Comparison of ENCODE assay signal across 2 cellular contexts in the genomic region with DNA sequence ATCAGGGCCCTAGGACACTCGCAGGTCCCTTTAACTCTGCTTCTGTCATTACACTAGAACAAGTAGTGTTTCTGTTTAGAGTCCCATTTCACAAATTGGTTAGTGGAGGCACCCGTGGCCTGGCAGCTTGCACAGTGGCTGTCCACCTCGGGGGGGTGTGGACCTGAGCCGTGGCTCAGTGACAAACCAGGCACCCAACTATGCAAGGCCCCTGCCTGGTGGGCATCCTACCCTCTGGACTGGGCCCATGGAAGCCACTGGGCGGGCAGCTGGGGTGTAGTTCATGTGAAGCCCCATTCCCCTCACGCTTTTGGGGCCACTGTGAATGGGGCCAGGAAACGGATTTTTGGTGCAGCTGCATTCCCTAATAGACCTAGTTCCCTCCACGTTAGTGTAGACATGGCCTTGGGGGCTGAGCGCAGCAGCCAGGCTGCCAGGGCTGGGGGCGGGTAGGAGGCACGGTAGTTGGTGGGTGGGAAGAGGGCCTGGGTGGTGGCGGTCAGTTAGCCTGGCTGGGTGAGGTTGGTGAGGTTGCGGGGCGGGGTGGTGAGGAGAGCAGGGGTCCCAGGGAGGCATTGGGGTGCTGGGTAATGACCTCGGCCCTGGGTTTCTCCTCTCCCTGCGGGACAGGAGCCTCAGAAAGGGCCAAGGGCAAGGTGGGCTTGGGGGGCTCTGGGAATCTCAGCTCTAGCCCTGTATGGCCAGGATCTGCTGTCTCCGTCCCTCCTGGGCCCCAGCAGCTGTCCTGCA.
TF ChIP-seq lines count a peak whose summit lies in the region.

No MANE protein-coding gene starts in this region.

TF ChIP-seq in GM12891, 5 proteins besides CTCF, POLR2A, EP300 and RAD21:
- TF ChIP-seq SPI1 (IDR thresholded peaks at IDR 0.05; ENCODE audit: low read depth, low read length) = no peak
- no peak for TF ChIP-seq POLR2AphosphoS5 (IDR thresholded peaks at IDR 0.05; ENCODE audit: low read depth, low read length)
- no peak for TF ChIP-seq PAX5 (IDR thresholded peaks at IDR 0.05; ENCODE audit: insufficient read depth, low read length, severe bottlenecking)
- no peak for TF ChIP-seq POU2F2 (IDR thresholded peaks at IDR 0.05; ENCODE audit: low read depth, low read length)
- no peak for TF ChIP-seq TAF1 (IDR thresholded peaks at IDR 0.05; ENCODE audit: low read depth, low read length)
TF ChIP-seq in GM12891: peak in this region for 0.

TF ChIP-seq in K562, 482 proteins besides CTCF, POLR2A, EP300 and RAD21:
- TF ChIP-seq POLR2G (IDR thresholded peaks at IDR 0.05; ENCODE audit: low read depth, low read length) = peak; percentile 54
- TF ChIP-seq, protein P1, sequence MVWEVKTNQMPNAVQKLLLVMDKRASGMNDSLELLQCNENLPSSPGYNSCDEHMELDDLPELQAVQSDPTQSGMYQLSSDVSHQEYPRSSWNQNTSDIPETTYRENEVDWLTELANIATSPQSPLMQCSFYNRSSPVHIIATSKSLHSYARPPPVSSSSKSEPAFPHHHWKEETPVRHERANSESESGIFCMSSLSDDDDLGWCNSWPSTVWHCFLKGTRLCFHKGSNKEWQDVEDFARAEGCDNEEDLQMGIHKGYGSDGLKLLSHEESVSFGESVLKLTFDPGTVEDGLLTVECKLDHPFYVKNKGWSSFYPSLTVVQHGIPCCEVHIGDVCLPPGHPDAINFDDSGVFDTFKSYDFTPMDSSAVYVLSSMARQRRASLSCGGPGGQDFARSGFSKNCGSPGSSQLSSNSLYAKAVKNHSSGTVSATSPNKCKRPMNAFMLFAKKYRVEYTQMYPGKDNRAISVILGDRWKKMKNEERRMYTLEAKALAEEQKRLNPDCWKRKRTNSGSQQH (CRISPR knock-in tag; IDR thresholded peaks at IDR 0.05) = no peak
- TF ChIP-seq POLR2B (IDR thresholded peaks at IDR 0.05; ENCODE audit: low read depth, partially characterized antibody) = peak; percentile 16
